15 cellular contexts compared by ENCODE assay signal in genomic region chr3:31225923-31226322, GRCh38.
DNase-seq lines count a peak whose midpoint lies in the region; ATAC-seq, FAIRE-seq and TF ChIP-seq lines count a peak whose summit lies in the region.
"Had no signal": no experiment of that assay in that cellular context is flagged by ENCODE, and none has a peak within 500 bp of the region (broad histone marks: within the 10 kb centered on the region; RNA-seq: fewer than 3 reads in every experiment).

No MANE protein-coding gene starts in this region.

- no peak for TF ChIP-seq EP300 in GM12878 (IDR thresholded peaks at IDR 0.05; ENCODE audit: borderline replicate concordance in 1 of 2, control insufficient read depth in 1 of 2, low read depth in 2 of 2, low read length in 2 of 2)

- no peak for FAIRE-seq in GM12878 (lab: Jason Lieb, UNC)

- no peak for TF ChIP-seq POLR2A in GM12878 (IDR thresholded peaks at IDR 0.05; ENCODE audit: low read depth, low read length)

- H3K9me3 ChIP-seq in OCI-LY7 (ENCODE audit: low read length) (peaks cover 14% of the 10 kb centered on the region; the same call in 1 of the 2 replicates), GM12878 (replicated peaks; ENCODE audit: control insufficient read depth, insufficient read depth, low read length) (peaks cover 6% of the 10 kb centered on the region; the same call in 2 of the 3 replicates)
- H3K9me3 ChIP-seq: Peyer's patch, thyroid gland had no signal

- H4K20me1 ChIP-seq in OCI-LY7 (ENCODE audit: insufficient read depth, low read length) (no peaks in the 10 kb centered on the region), GM12878 (ENCODE audit: control insufficient read depth, insufficient read depth) (no peaks in the 10 kb centered on the region)

- H3K79me2 ChIP-seq in OCI-LY7 (ENCODE audit: insufficient read depth, low read depth, low read length) = no peaks in the 10 kb centered on the region
- no peaks in the 10 kb centered on the region; the same call in 1 of the 2 replicates for H3K79me2 ChIP-seq in GM12878 (ENCODE audit: control insufficient read depth, insufficient read depth, low read length)

- H3K4me3 ChIP-seq in OCI-LY7 (ENCODE audit: low read depth, low read length, poor library complexity, severe bottlenecking) = peak overlapping the region; percentile 57
- H3K4me3 ChIP-seq in GM12878 = no peak overlapping the region
- H3K4me3 ChIP-seq: Peyer's patch, thyroid gland had no signal

- whole genome bisulfite sequencing in GM12878 (ENCODE audit: insufficient coverage, insufficient replicate concordance, low lambda C conversion rate, missing lambda C conversion rate) = 61% methylated on average over 3 of the region's 3 CpGs

- POLR2A ChIA-PET in OCI-LY7 (lab: Charles Lee) (interaction anchor here (0.8 to 7.8 kb wide), 9 partner anchors 10 to 306 kb away, joined by 3 to 102 read pairs (median 5); partner anchors contain the start of gene STT3B), GM12878 (lab: Charles Lee) (interaction anchor here (0.6 to 11.3 kb wide), 6 partner anchors 12 to 311 kb away, joined by 3 to 109 read pairs (median 10); partner anchors contain the start of gene STT3B)

- peak overlapping the region; percentile 74 for H3K4me2 ChIP-seq in OCI-LY7 (ENCODE audit: low read length)
- H3K4me2 ChIP-seq in GM12878 (ENCODE audit: control insufficient read depth, insufficient read depth) = no peak overlapping the region

- RAD21 ChIA-PET in GM12878 (lab: Charles Lee; ENCODE audit: unreplicated experiment) = interaction anchor here (0.6 to 20.2 kb wide), 6 partner anchors 9 to 306 kb away, joined by 3 to 381 read pairs (median 12); partner anchors contain the start of gene STT3B

- H3K27ac ChIP-seq in OCI-LY7 (ENCODE audit: low read depth, low read length, poor library complexity, severe bottlenecking) = peak overlapping the region; percentile 100
- no peak overlapping the region for H3K27ac ChIP-seq in GM12878 (ENCODE audit: control insufficient read depth, insufficient read depth)
- H3K27ac ChIP-seq: brain microvascular endothelial cell, thyroid gland had no signal

- no peaks in the 10 kb centered on the region for H3K9me2 ChIP-seq in OCI-LY7 (ENCODE audit: insufficient read depth, low read length)

- H3K4me1 ChIP-seq in OCI-LY7 (ENCODE audit: insufficient read depth, low read length, poor library complexity, severe bottlenecking) = peaks cover 91% of the 10 kb centered on the region
- peaks cover 34% of the 10 kb centered on the region for H3K4me1 ChIP-seq in GM12878 (ENCODE audit: control insufficient read depth, insufficient read depth, low read length)

- H3K9me3 Mint-ChIP-seq in activated T-cell treated with anti-CD3 and anti-CD28 coated beads, Interleukin-2, amount 50 U/mL, for 72 hours = no peaks in the 10 kb centered on the region
- no peaks in the 10 kb centered on the region for H3K9me3 Mint-ChIP-seq in stimulated activated naive B cell treated with anti-CD40 and anti-IgM and Interleukin-4, amounts not matched to agents 10 μg/mL and 1 μg/mL and 100 μg/mL, for 72 hours

- TF ChIP-seq RAD21 in GM12878 (IDR thresholded peaks at IDR 0.05; ENCODE audit: insufficient read depth, low read depth, low read length) = no peak

- DNase-seq in activated T-cell treated with anti-CD3 and anti-CD28 coated beads, Interleukin-2, amount 50 U/mL, for 72 hours = no peak
- DNase-seq in activated T-cell treated with anti-CD3 and anti-CD28 coated beads for 4 hours (no peak), OCI-LY7 (ENCODE audit: low spot score) (peak; percentile 62), GM12878 (ENCODE audit: low read depth, low spot score) (no peak), NCI-H510A (lab: John Stamatoyannopoulos, UW) (no peak), cerebellar cortex (ENCODE audit: low spot score) (no peak)
- DNase-seq in stimulated activated naive B cell treated with anti-CD40 and anti-IgM and Interleukin-4, amounts not matched to agents 10 μg/mL and 1 μg/mL and 100 μg/mL, for 72 hours = no peak
- DNase-seq: brain microvascular endothelial cell, NCI-H187 treated with DMSO at 0.1 percent for 48 hours, NCI-H69, SW 1271, thyroid gland had no signal

- CTCF ChIA-PET in OCI-LY7 (lab: Charles Lee; ENCODE audit: unreplicated experiment) (interaction anchor here (0.6 to 2.2 kb wide), 3 partner anchors 9 to 549 kb away, joined by 3 to 8 read pairs (median 3); no protein-coding TSS in a partner anchor), GM12878 (lab: Yijun Ruan, JAX) (interaction anchor here (0.9 to 3.0 kb wide), 8 partner anchors 9 to 307 kb away, joined by 3 to 20 read pairs (median 4); partner anchors contain the start of gene STT3B)

- peak overlapping the region; percentile 22 to 27 for H3K4me3 Mint-ChIP-seq in activated T-cell treated with anti-CD3 and anti-CD28 coated beads, Interleukin-2, amount 50 U/mL, for 72 hours
- H3K4me3 Mint-ChIP-seq in stimulated activated naive B cell treated with anti-CD40 and anti-IgM and Interleukin-4, amounts not matched to agents 10 μg/mL and 1 μg/mL and 100 μg/mL, for 72 hours = peak overlapping the region in 1 of 2 donors; percentile 49

- in situ Hi-C loops in GM12878 (cut with MboI) = no loop called here

- no peaks in the 10 kb centered on the region for H3K27me3 ChIP-seq in GM12878 (replicated peaks in 1 of 2; ENCODE audit: control insufficient read depth in 2 of 2, insufficient read depth in 2 of 2, low read length in 1 of 2)
- H3K27me3 ChIP-seq: brain microvascular endothelial cell, Peyer's patch, thyroid gland had no signal

- H2AFZ ChIP-seq in OCI-LY7 (ENCODE audit: low read length) (peak overlapping the region; percentile 5; the same call in 1 of the 2 replicates), GM12878 (ENCODE audit: control insufficient read depth, low read depth, low read length) (peak overlapping the region; percentile 64)

- intact Hi-C loops in OCI-LY7 (cut with micrococcal nuclease; ENCODE audit: unreplicated experiment) = loop anchor here (1.0 to 10.0 kb wide), 4 partner anchors 12 to 621 kb away; partner anchors contain the start of genes STT3B and TGFBR2
- intact Hi-C loops in GM12878 (cut with micrococcal nuclease; ENCODE audit: unreplicated experiment) = loop anchor here (2.0 kb wide), 1 partner anchor 19 kb away; no protein-coding TSS in a partner anchor

- no peak for ATAC-seq in activated T-cell treated with anti-CD3 and anti-CD28 coated beads, Interleukin-2, amount 50 U/mL, for 72 hours (replicated peaks in 1 of 2)
- ATAC-seq in GM12878 (no peak), HG03095 (IDR thresholded peaks at IDR 0.05; ENCODE audit: unreplicated experiment) (no peak)
- no peak for ATAC-seq in stimulated activated naive B cell treated with anti-CD40 and anti-IgM and Interleukin-4, amounts not matched to agents 10 μg/mL and 1 μg/mL and 100 μg/mL, for 72 hours (replicated peaks)
- ATAC-seq: left colon had no signal

- H3K9ac ChIP-seq in GM12878 (ENCODE audit: control insufficient read depth, insufficient read depth, low read length) = no peak overlapping the region

- H3K36me3 ChIP-seq in OCI-LY7 (ENCODE audit: insufficient read depth, low read length) = peaks cover 13% of the 10 kb centered on the region; the same call in 1 of the 2 replicates
- H3K36me3 ChIP-seq in GM12878 (ENCODE audit: control insufficient read depth in 2 of 2, insufficient read depth in 2 of 2, low read length in 1 of 2) = no peaks in the 10 kb centered on the region; a peak in 1 of 4 replicates
- H3K36me3 ChIP-seq: brain microvascular endothelial cell, Peyer's patch, thyroid gland had no signal

- peaks cover 81% of the 10 kb centered on the region for H3K4me1 Mint-ChIP-seq in activated T-cell treated with anti-CD3 and anti-CD28 coated beads, Interleukin-2, amount 50 U/mL, for 72 hours (ENCODE audit: low read depth)
- H3K4me1 Mint-ChIP-seq in stimulated activated naive B cell treated with anti-CD40 and anti-IgM and Interleukin-4, amounts not matched to agents 10 μg/mL and 1 μg/mL and 100 μg/mL, for 72 hours = peaks cover 52 to 71% of the 10 kb centered on the region in 2 donors

- SMC1A ChIA-PET in GM12878 (lab: Charles Lee; ENCODE audit: uncharacterized antibody, unreplicated experiment) = interaction anchor here (1.0 to 14.7 kb wide), 14 partner anchors 9 to 305 kb away, joined by 3 to 378 read pairs (median 4); no protein-coding TSS in a partner anchor

- no peak for TF ChIP-seq CTCF in OCI-LY7 (conservative IDR thresholded peaks at IDR 0.05; ENCODE audit: low read length)
- no peak for TF ChIP-seq CTCF in GM12878 (IDR thresholded peaks at IDR 0.05 in 2 of 3, conservative IDR thresholded peaks at IDR 0.05 in 1 of 3; ENCODE audit: control insufficient read depth in 2 of 3, extremely low read depth in 1 of 3, insufficient read depth in 1 of 3, low read depth in 3 of 3, low read length in 3 of 3)

- H3K27me3 Mint-ChIP-seq in activated T-cell treated with anti-CD3 and anti-CD28 coated beads, Interleukin-2, amount 50 U/mL, for 72 hours (ENCODE audit: low read depth) = no peaks in the 10 kb centered on the region
- no peaks in the 10 kb centered on the region for H3K27me3 Mint-ChIP-seq in stimulated activated naive B cell treated with anti-CD40 and anti-IgM and Interleukin-4, amounts not matched to agents 10 μg/mL and 1 μg/mL and 100 μg/mL, for 72 hours

- BruUV-seq in OCI-LY7 (replicated peaks; lab: Mats Ljungman, UMichigan) = TSS peak; percentile 95
- BruUV-seq in GM12878 (replicated peaks; lab: Mats Ljungman, UMichigan) = no TSS peak

- H3K27ac Mint-ChIP-seq in activated T-cell treated with anti-CD3 and anti-CD28 coated beads, Interleukin-2, amount 50 U/mL, for 72 hours = peak overlapping the region; percentile 36
- peak overlapping the region; percentile 93 for H3K27ac Mint-ChIP-seq in stimulated activated naive B cell treated with anti-CD40 and anti-IgM and Interleukin-4, amounts not matched to agents 10 μg/mL and 1 μg/mL and 100 μg/mL, for 72 hours

- H3K36me3 Mint-ChIP-seq in activated T-cell treated with anti-CD3 and anti-CD28 coated beads, Interleukin-2, amount 50 U/mL, for 72 hours (ENCODE audit: insufficient read depth in 2 of 2) = peaks cover 0 to 3% of the 10 kb centered on the region in 2 donors
- H3K36me3 Mint-ChIP-seq in stimulated activated naive B cell treated with anti-CD40 and anti-IgM and Interleukin-4, amounts not matched to agents 10 μg/mL and 1 μg/mL and 100 μg/mL, for 72 hours = no peaks in the 10 kb centered on the region

TF ChIP-seq in GM12878, 131 proteins besides CTCF, POLR2A, EP300 and RAD21 (continues in another document):
- TF ChIP-seq BHLHE40 (IDR thresholded peaks at IDR 0.05; ENCODE audit: borderline replicate concordance in 1 of 2, low read depth in 2 of 2, low read length in 1 of 2) (no peak), ELK1 (IDR thresholded peaks at IDR 0.05; ENCODE audit: low read depth, low read length) (no peak)
